In genomic region chr7:94559972-94560371, GRCh38 we compare ENCODE assay signal across 19 cellular contexts. TPM values are rescaled to one million over a fixed set of nuclear protein-coding genes. Genes with fewer than 3 reads are reported as not detected.
DNase-seq lines count a peak whose midpoint lies in the region; ATAC-seq, FAIRE-seq and TF ChIP-seq lines count a peak whose summit lies in the region.
"Had no signal": no experiment of that assay in that cellular context is flagged by ENCODE, and none has a peak within 500 bp of the region (broad histone marks: within the 10 kb centered on the region; RNA-seq: fewer than 3 reads in every experiment).

No MANE protein-coding gene starts in this region.

- intact Hi-C loops in Caco-2 (cut with micrococcal nuclease; ENCODE audit: unreplicated experiment): loop anchor here (1.0 to 5.0 kb wide), 2 partner anchors 20 to 97 kb away; partner anchors contain the start of gene SGCE

- BruUV-seq in Caco-2 (replicated peaks; lab: Mats Ljungman, UMichigan): no TSS peak

- no peaks in the 10 kb centered on the region for H3K27me3 Mint-ChIP-seq in Caco-2 (ENCODE audit: insufficient read depth, unreplicated experiment)
- H3K27me3 Mint-ChIP-seq: CD8-positive, alpha-beta memory T cell; IgD-negative memory B cell had no signal

- H3K36me3 ChIP-seq in Caco-2 (ENCODE audit: control insufficient read depth, insufficient read depth, low read length) (no peaks in the 10 kb centered on the region), bronchial epithelial cell (ENCODE audit: control insufficient read depth, insufficient read depth, low read length) (no peaks in the 10 kb centered on the region), small intestine (ENCODE audit: control insufficient read depth in 2 of 2, insufficient read depth in 2 of 2, low read length in 2 of 2) (peaks cover 0 to 2% of the 10 kb centered on the region in 2 donors)

- peaks cover 10% of the 10 kb centered on the region for H3K4me1 Mint-ChIP-seq in Caco-2 (ENCODE audit: low read depth, unreplicated experiment)
- H3K4me1 Mint-ChIP-seq: CD8-positive, alpha-beta memory T cell had no signal

- H3K9me3 ChIP-seq in A549: no peaks in the 10 kb centered on the region
- no peaks in the 10 kb centered on the region for H3K9me3 ChIP-seq in Caco-2
- H3K9me3 ChIP-seq in small intestine (ENCODE audit: control insufficient read depth, low read depth): no peaks in the 10 kb centered on the region
- H3K9me3 ChIP-seq: BLaER1 had no signal

- peaks cover 9% of the 10 kb centered on the region for H3K4me1 ChIP-seq in A549
- peaks cover 32% of the 10 kb centered on the region for H3K4me1 ChIP-seq in Caco-2
- H3K4me1 ChIP-seq in small intestine (ENCODE audit: control insufficient read depth in 2 of 2, insufficient read depth in 1 of 2, low read depth in 1 of 2, low read length in 1 of 2): no peaks in the 10 kb centered on the region

- DNase-seq in A549 (ENCODE audit: low read depth in 1 of 2, low spot score in 1 of 2): peak in 1 of 2 experiments; percentile 25
- peak in 1 of 2 experiments; percentile 32 for DNase-seq in Caco-2
- DNase-seq in bronchial epithelial cell (ENCODE audit: low read depth): peak; percentile 54
- DNase-seq in small intestine: peak; percentile 38
- no peak for DNase-seq in activated CD4-positive, alpha-beta T cell treated with anti-CD3 and anti-CD28 coated beads for 1 hour
- DNase-seq in superior temporal gyrus (ENCODE audit: extremely low spot score): no peak
- DNase-seq: CD8-positive, alpha-beta memory T cell; DMS 273 treated with DMSO at 0.1 percent for 48 hours; DMS79 treated with DMSO at 0.1 percent for 48 hours; EL; KG1 had no signal

- no peak for TF ChIP-seq RAD21 in A549 (conservative IDR thresholded peaks at IDR 0.05 in 1 of 2, IDR thresholded peaks at IDR 0.05 in 1 of 2)

- H3K27me3 ChIP-seq in Caco-2 (replicated peaks; ENCODE audit: control insufficient read depth, insufficient read depth, low read length): no peaks in the 10 kb centered on the region
- no peaks in the 10 kb centered on the region for H3K27me3 ChIP-seq in bronchial epithelial cell (ENCODE audit: control insufficient read depth, insufficient read depth, low read length)
- no peaks in the 10 kb centered on the region for H3K27me3 ChIP-seq in small intestine (ENCODE audit: control insufficient read depth in 2 of 2, insufficient read depth in 2 of 2, low read length in 2 of 2)
- H3K27me3 ChIP-seq: BLaER1 had no signal

- H3K36me3 Mint-ChIP-seq in Caco-2 (ENCODE audit: insufficient read depth, unreplicated experiment): no peaks in the 10 kb centered on the region

- H3K27ac ChIP-seq in A549: no peak overlapping the region
- H3K27ac ChIP-seq in small intestine (ENCODE audit: low read depth in 1 of 2, low read length in 1 of 2): no peak overlapping the region
- H3K27ac ChIP-seq: BLaER1, HL-60 had no signal

- ATAC-seq in A549: no peak
- no peak for ATAC-seq in HG03025 (IDR thresholded peaks at IDR 0.05; ENCODE audit: low FRiP score, unreplicated experiment)
- ATAC-seq: HCT116 had no signal

- TF ChIP-seq CTCF in A549 (IDR thresholded peaks at IDR 0.05) (no peak), Caco-2 (IDR thresholded peaks at IDR 0.05; ENCODE audit: insufficient read depth in 1 of 2, low read depth in 1 of 2, low read length in 1 of 2, severe bottlenecking in 1 of 2, unreplicated experiment in 1 of 2) (no peak), bronchial epithelial cell (IDR thresholded peaks at IDR 0.05; ENCODE audit: insufficient read depth, low read length, severe bottlenecking) (no peak)

- H3K9me3 Mint-ChIP-seq in Caco-2 (ENCODE audit: unreplicated experiment): no peaks in the 10 kb centered on the region
- H3K9me3 Mint-ChIP-seq: CD8-positive, alpha-beta memory T cell; IgD-negative memory B cell had no signal

- WGBS in A549 (ENCODE audit: missing lambda C conversion rate): 38% methylated on average over 1 of the region's 1 CpG
- 15 to 58% (median 39%) methylated on average over 1 of the region's 1 CpG for WGBS in small intestine, 3 donors

- POLR2A ChIA-PET in A549 (lab: Yijun Ruan, JAX) (no interaction called here), Caco-2 (lab: Charles Lee) (no interaction called here)

- TF ChIP-seq EP300 in A549 (IDR thresholded peaks at IDR 0.05): no peak

- H3K4me3 ChIP-seq in A549: no peak overlapping the region
- no peak overlapping the region for H3K4me3 ChIP-seq in Caco-2 (ENCODE audit: low read depth, low read length)
- no peak overlapping the region for H3K4me3 ChIP-seq in bronchial epithelial cell (ENCODE audit: low read depth, low read length)
- H3K4me3 ChIP-seq in small intestine (ENCODE audit: low read depth in 1 of 2, low read length in 2 of 2): no peak overlapping the region
- H3K4me3 ChIP-seq: BLaER1 had no signal

- H3K4me2 ChIP-seq in A549: peak overlapping the region; percentile 20; the same call in 2 of the 3 replicates
- H3K4me2 ChIP-seq: BLaER1 had no signal

- TF ChIP-seq POLR2A in A549 (IDR thresholded peaks at IDR 0.05; ENCODE audit: low read length): no peak

- H3K27ac Mint-ChIP-seq in Caco-2 (ENCODE audit: unreplicated experiment): peak overlapping the region; percentile 43
- H3K27ac Mint-ChIP-seq: CD8-positive, alpha-beta memory T cell had no signal

- H3K4me3 Mint-ChIP-seq in Caco-2 (ENCODE audit: unreplicated experiment): peak overlapping the region; percentile 24
- H3K4me3 Mint-ChIP-seq: CD8-positive, alpha-beta memory T cell; IgD-negative memory B cell had no signal

- CTCF ChIA-PET in A549 (lab: Yijun Ruan, JAX) (no interaction called here), Caco-2 (lab: Charles Lee) (interaction anchor here (0.6 kb wide), 3 partner anchors 96 to 415 kb away, joined by 3 to 8 read pairs (median 3); partner anchors contain the start of gene SGCE)

- FAIRE-seq in A549 (lab: Jason Lieb, UNC) (no peak), bronchial epithelial cell (lab: Jason Lieb, UNC) (no peak), small intestine (lab: Jason Lieb, UNC) (no peak)
- FAIRE-seq: G401.6, GM12892, H54 had no signal

TF ChIP-seq in A549, 52 proteins besides CTCF, POLR2A, EP300 and RAD21:
- TF ChIP-seq FOSB (CRISPR knock-in tag; IDR thresholded peaks at IDR 0.05) (no peak), POLR2AphosphoS2 (conservative IDR thresholded peaks at IDR 0.05; ENCODE audit: low read length) (no peak), ESRRA (IDR thresholded peaks at IDR 0.05; ENCODE audit: borderline replicate concordance, low read length) (no peak), NR3C1 (IDR thresholded peaks at IDR 0.05) (no peak), RNF2 (IDR thresholded peaks at IDR 0.05; ENCODE audit: borderline replicate concordance, low read depth) (no peak), SMC3 (IDR thresholded peaks at IDR 0.05) (no peak), MAZ (IDR thresholded peaks at IDR 0.05; ENCODE audit: borderline replicate concordance, low read depth, low read length) (no peak), JUN (IDR thresholded peaks at IDR 0.05) (no peak), REST (IDR thresholded peaks at IDR 0.05) (no peak), HDAC2 (IDR thresholded peaks at IDR 0.05) (no peak), NFE2L2 (conservative IDR thresholded peaks at IDR 0.05; ENCODE audit: low read length) (no peak), ATOH8 (CRISPR knock-in tag; IDR thresholded peaks at IDR 0.05; ENCODE audit: low read depth) (no peak), CHD2 (IDR thresholded peaks at IDR 0.05; ENCODE audit: low read length, partially characterized antibody) (no peak), RFX5 (IDR thresholded peaks at IDR 0.05) (no peak), HEYL (CRISPR knock-in tag; IDR thresholded peaks at IDR 0.05) (no peak), FOSL2 (IDR thresholded peaks at IDR 0.05) (no peak), FOSL2 (CRISPR knock-in tag; IDR thresholded peaks at IDR 0.05) (no peak)

RNA-seq across cellular contexts. Expression of gene CASD1, which starts 50.4 kb away (rescaled TPM):
- polyA plus RNA-seq in A549 (2011; rRNA removed) (26.8 and 35.4 TPM in 2 replicates), A549 (2017; fragmentation: RNase III; extraction: RNeasy Plus Mini Kit Qiagen cat#74134 plus additional on column Dnase treatment) (13.6 to 16.6 TPM (median 16.3 TPM) in 3 replicates), small intestine (1 to 10 TPM; 2.2 to 8.3 (median 3.2) TPM)
- polyA plus RNA-seq in A549 (2012; cell fraction: cytosol; rRNA removed): 4.8 and 6.3 TPM in 2 replicates
- 4.8 and 9.0 TPM in 2 replicates for polyA plus RNA-seq in A549 (2012; cell fraction: nucleus; rRNA removed)
- 9.8 and 14.2 TPM in 2 replicates for polyA minus RNA-seq in A549 (2011; rRNA and poly(A)+ RNA removed)
- total RNA-seq in Caco-2 (2022) (13.7 and 16.8 TPM in 2 replicates), bronchial epithelial cell (8.7 and 8.8 TPM in 2 replicates)

Comparison
In these comparisons a context has a peak if more than half of its experiments do, and no peak if none do; other contexts are left out.
1. DNase-seq: peak in bronchial epithelial cell (single experiment) and small intestine (single experiment); none in activated CD4-positive, alpha-beta T cell treated with anti-CD3 and anti-CD28 coated beads for 1 hour (single experiment) and superior temporal gyrus (single experiment).